20 cellular contexts compared by ENCODE assay signal in genomic region chr3:142604940-142605339, GRCh38. TPM values are rescaled to one million over a fixed set of nuclear protein-coding genes. Genes with fewer than 3 reads are reported as not detected.
"Had no signal": no experiment of that assay in that cellular context is flagged by ENCODE, and none has a peak within 500 bp of the region (broad histone marks: within the 10 kb centered on the region; RNA-seq: fewer than 3 reads in every experiment).

No MANE protein-coding gene starts in this region.

- FAIRE-seq: kidney had no signal

- H3K36me3 ChIP-seq: esophagus squamous epithelium had no signal

- H3K9me3 ChIP-seq: esophagus squamous epithelium had no signal

- H3K27ac ChIP-seq: coronary artery, esophagus squamous epithelium, hepatocyte had no signal

- H3K27me3 ChIP-seq: esophagus squamous epithelium, hepatocyte had no signal

- ATAC-seq: activated CD4-positive, CD25-positive, alpha-beta regulatory T cell treated with anti-CD3 and anti-CD28 coated beads, Interleukin-2, amount 50 U/mL, for 24 hours; left ventricle myocardium superior; natural killer cell treated with Interleukin-12 subunit alpha and Interleukin-12 subunit beta and Interleukin-15 and Interleukin-18, amount 100 ng/mL, for 72 hours had no signal

- H3K4me1 ChIP-seq: esophagus squamous epithelium had no signal

- H3K4me2 ChIP-seq: hepatocyte had no signal

- H3K4me3 ChIP-seq: coronary artery, esophagus squamous epithelium, hepatocyte had no signal

- DNase-seq: activated CD4-positive, alpha-beta T cell treated with anti-CD3 and anti-CD28 coated beads, Interleukin-2, amount 50 U/mL, for 1 hour; activated CD8-positive, alpha-beta memory T cell treated with anti-CD3 and anti-CD28 coated beads for 24 hours; activated naive CD4-positive, alpha-beta T cell; activated naive CD8-positive, alpha-beta T cell treated with anti-CD3 and anti-CD28 coated beads, Interleukin-2, amount 10 ng/mL, durations not matched to agents 7 days and 5 days; central memory CD4-positive, alpha-beta T cell; esophagus squamous epithelium; kidney; left ventricle myocardium superior; mesenchymal stem cell; posterior cingulate gyrus; retina; stimulated activated CD4-positive, alpha-beta T cell treated with anti-CD3 and anti-CD28 coated beads, Interleukin-4, amount 100 ng/mL, for 24 hours; stimulated activated naive CD4-positive, alpha-beta T cell; substantia nigra; trophoblast cell had no signal

RNA-seq across cellular contexts. Expression of gene PLS1, which starts 8.7 kb away (rescaled TPM):
- total RNA-seq: skeletal muscle tissue had no signal
